18 cellular contexts compared by ENCODE assay signal in the genomic region with DNA sequence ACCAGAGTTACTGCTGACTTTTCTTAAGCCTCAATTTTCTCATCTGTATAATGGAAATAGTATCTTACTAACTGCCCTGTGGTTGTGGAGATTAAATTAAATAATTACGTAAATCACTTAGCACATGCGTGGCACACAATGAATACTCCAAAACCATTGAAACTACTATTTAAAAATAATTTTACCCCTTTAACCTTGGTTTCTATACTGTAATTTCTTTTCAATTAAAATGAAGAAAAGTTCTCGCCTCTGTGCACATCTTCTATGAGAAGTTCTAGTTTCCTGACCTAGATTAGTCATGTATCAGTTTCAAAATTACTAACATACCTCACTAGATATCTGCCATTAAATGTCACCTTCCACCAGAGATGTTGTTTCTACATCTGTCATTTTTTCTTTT. TPM values are rescaled to one million over a fixed set of nuclear protein-coding genes. Genes with fewer than 3 reads are reported as not detected.
DNase-seq lines count a peak whose midpoint lies in the region; ATAC-seq and TF ChIP-seq lines count a peak whose summit lies in the region.
"Had no signal": no experiment of that assay in that cellular context is flagged by ENCODE, and none has a peak within 500 bp of the region (broad histone marks: within the 10 kb centered on the region; RNA-seq: fewer than 3 reads in every experiment).

No MANE protein-coding gene starts in this region.

- no peak overlapping the region for H2AFZ ChIP-seq in Karpas-422 (ENCODE audit: low read length)

- H3K9me2 ChIP-seq in Karpas-422 (replicated peaks; ENCODE audit: insufficient read depth, low read length), result no peaks in the 10 kb centered on the region

- no peak overlapping the region for H3K27ac ChIP-seq in Karpas-422 (ENCODE audit: low read length)

- H3K27ac Mint-ChIP-seq in glutamatergic neuron (ENCODE audit: unreplicated experiment), result no peak overlapping the region
- H3K27ac Mint-ChIP-seq: activated naive CD8-positive, alpha-beta T cell treated with anti-CD3 and anti-CD28 coated beads, Interleukin-2, amount 10 ng/mL, durations not matched to agents 7 days and 5 days; H9; IgD-negative memory B cell had no signal

- H3K4me1 ChIP-seq in Karpas-422 (ENCODE audit: low read length), result no peaks in the 10 kb centered on the region

- ATAC-seq in GM19035 (IDR thresholded peaks at IDR 0.05; ENCODE audit: unreplicated experiment) (peak; percentile 91), GM21619 (IDR thresholded peaks at IDR 0.05; ENCODE audit: unreplicated experiment) (peak; percentile 93), HG03097 (IDR thresholded peaks at IDR 0.05; ENCODE audit: low FRiP score, unreplicated experiment) (peak; percentile 89), omental fat pad (ENCODE audit: low FRiP score) (no peak), HG02973 (IDR thresholded peaks at IDR 0.05; ENCODE audit: unreplicated experiment) (no peak)

- H4K20me1 ChIP-seq in Karpas-422 (ENCODE audit: insufficient read depth, low read depth, low read length), result no peaks in the 10 kb centered on the region

- peaks cover 11% of the 10 kb centered on the region for H3K4me1 Mint-ChIP-seq in glutamatergic neuron (ENCODE audit: low read depth, unreplicated experiment)
- H3K4me1 Mint-ChIP-seq: IgD-negative memory B cell had no signal

- no peaks in the 10 kb centered on the region for H3K36me3 Mint-ChIP-seq in glutamatergic neuron (ENCODE audit: unreplicated experiment)
- H3K36me3 Mint-ChIP-seq: activated naive CD8-positive, alpha-beta T cell treated with anti-CD3 and anti-CD28 coated beads, Interleukin-2, amount 10 ng/mL, durations not matched to agents 7 days and 5 days; IgD-negative memory B cell had no signal

- peaks cover 18% of the 10 kb centered on the region for H3K9me3 Mint-ChIP-seq in glutamatergic neuron (ENCODE audit: unreplicated experiment)
- H3K9me3 Mint-ChIP-seq: activated naive CD8-positive, alpha-beta T cell treated with anti-CD3 and anti-CD28 coated beads, Interleukin-2, amount 10 ng/mL, durations not matched to agents 7 days and 5 days; H9 had no signal

- H3K4me3 ChIP-seq in Karpas-422 (ENCODE audit: low read length), result no peak overlapping the region

- DNase-seq in glutamatergic neuron (no peak), Karpas-422 (no peak), omental fat pad (ENCODE audit: low spot score) (no peak)
- DNase-seq: activated CD4-positive, alpha-beta T cell treated with anti-CD3 and anti-CD28 coated beads, Interleukin-2, amount 50 U/mL, for 48 hours; activated naive CD8-positive, alpha-beta T cell treated with anti-CD3 and anti-CD28 coated beads, Interleukin-2, amount 10 ng/mL, durations not matched to agents 7 days and 5 days; COR-L47; H9; midbrain; NCI-H2029; stimulated activated CD4-positive, alpha-beta T cell treated with anti-CD3 and anti-CD28 coated beads, Interleukin-4, amount 100 ng/mL, for 24 hours had no signal

- H3K4me3 Mint-ChIP-seq in glutamatergic neuron (ENCODE audit: unreplicated experiment), result peak overlapping the region; percentile 79
- H3K4me3 Mint-ChIP-seq: activated naive CD8-positive, alpha-beta T cell treated with anti-CD3 and anti-CD28 coated beads, Interleukin-2, amount 10 ng/mL, durations not matched to agents 7 days and 5 days; H9; IgD-negative memory B cell had no signal

- H3K4me2 ChIP-seq in Karpas-422 (ENCODE audit: low read depth, low read length, poor library complexity, severe bottlenecking), result no peak overlapping the region

- H3K79me2 ChIP-seq in Karpas-422 (ENCODE audit: low read length), result no peaks in the 10 kb centered on the region

- H3K9me3 ChIP-seq in Karpas-422 (ENCODE audit: low read length), result peaks cover 11% of the 10 kb centered on the region

- peaks cover 10% of the 10 kb centered on the region for H3K27me3 Mint-ChIP-seq in glutamatergic neuron (ENCODE audit: unreplicated experiment)

- no peaks in the 10 kb centered on the region for H3K36me3 ChIP-seq in Karpas-422 (ENCODE audit: insufficient read depth, low read length)

- TF ChIP-seq CTCF in glutamatergic neuron (IDR thresholded peaks at IDR 0.05; ENCODE audit: partially characterized antibody, unreplicated experiment), result no peak
- no peak for TF ChIP-seq CTCF in omental fat pad (IDR thresholded peaks at IDR 0.05)

- no peak overlapping the region for H3K9ac ChIP-seq in Karpas-422 (ENCODE audit: low read length)

- no peaks in the 10 kb centered on the region for H3K27me3 ChIP-seq in Karpas-422 (ENCODE audit: low read length)

RNA-seq across cellular contexts. Expression of gene SLITRK1, which starts 5.7 kb away (rescaled TPM):
- total RNA-seq in glutamatergic neuron (ENCODE audit: unreplicated experiment) (69.8 TPM), omental fat pad (not detected)
- total RNA-seq in Karpas-422 (2014; rRNA removed; shearing (Covaris generic); ENCODE audit: low replicate concordance), result not detected in 2 replicates
- total RNA-seq: activated naive CD8-positive, alpha-beta T cell treated with anti-CD3 and anti-CD28 coated beads, Interleukin-2, amount 10 ng/mL, durations not matched to agents 7 days and 5 days; pulmonary artery endothelial cell; subcutaneous adipose tissue; T-helper 1 cell treated with Interleukin-12 subunit alpha and Interleukin-12 subunit beta and Interleukin-4 antibody, amounts not matched to agents 30 ng/mL and 1 ng/mL, for 36 hours had no signal

Comparison
In these comparisons a context has a peak if more than half of its experiments do, and no peak if none do; other contexts are left out.
1. ATAC-seq: peak in GM19035 (single experiment), GM21619 (single experiment) and HG03097 (single experiment); none in omental fat pad (single experiment) and HG02973 (single experiment).
2. RNA of gene SLITRK1, which starts 5.7 kb away (total RNA-seq): 69.8 TPM in glutamatergic neuron (single experiment); not detected in Karpas-422 and not detected in omental fat pad; every median in the first group is over 10 times any median in the second.